9 cellular contexts compared by ENCODE assay signal in the genomic region with DNA sequence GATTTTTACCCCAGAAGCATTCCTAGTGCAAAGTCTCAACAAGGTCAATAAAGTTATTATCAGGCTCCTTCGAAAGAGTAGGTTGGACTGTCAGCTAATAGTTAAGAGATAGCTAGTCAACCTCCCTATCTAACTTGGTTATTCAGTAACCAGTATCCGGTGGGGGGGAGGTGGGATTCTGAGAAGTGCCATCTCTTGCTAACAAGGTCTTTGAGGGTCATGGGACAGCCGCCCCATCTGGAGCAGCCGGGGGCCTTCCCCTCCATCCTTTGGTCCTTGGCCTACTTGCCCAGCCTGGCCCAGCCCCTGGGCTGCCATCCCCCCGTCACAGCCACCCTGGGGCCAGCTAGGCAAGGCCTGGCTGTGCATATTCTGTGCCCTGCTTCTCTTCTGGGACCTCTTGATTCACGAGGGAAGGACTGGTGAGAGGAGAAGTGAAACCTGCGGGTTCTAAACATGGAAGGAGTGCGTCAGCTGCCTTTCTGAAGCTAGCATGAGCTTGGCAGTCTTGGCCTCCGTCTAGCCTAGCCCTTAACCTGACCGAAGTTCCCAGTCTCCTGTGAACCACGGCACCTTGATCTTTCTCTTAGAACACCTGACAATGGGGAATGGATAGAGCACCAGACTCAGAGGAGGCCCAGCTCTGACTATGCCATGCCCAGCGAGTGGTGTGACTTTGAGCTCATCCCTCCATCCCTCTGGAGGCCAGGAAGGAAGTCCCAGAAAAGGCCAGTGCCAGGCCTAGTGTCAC. TPM values are rescaled to one million over a fixed set of nuclear protein-coding genes. Genes with fewer than 3 reads are reported as not detected.
DNase-seq lines count a peak whose midpoint lies in the region; ATAC-seq, FAIRE-seq and TF ChIP-seq lines count a peak whose summit lies in the region.
"Had no signal": no experiment of that assay in that cellular context is flagged by ENCODE, and none has a peak within 500 bp of the region (broad histone marks: within the 10 kb centered on the region; RNA-seq: fewer than 3 reads in every experiment).

No MANE protein-coding gene starts in this region.

- no TSS peak for BruUV-seq in K562 (replicated peaks; lab: Mats Ljungman, UMichigan)

- no peak overlapping the region for H3K27ac ChIP-seq in K562 (ENCODE audit: extremely low read depth, low read depth, low read length)

- H3K9me1 ChIP-seq in K562 (ENCODE audit: control insufficient read depth, insufficient read depth, low read length): peaks cover 5% of the 10 kb centered on the region

- H3K27me3 Mint-ChIP-seq in activated T-cell treated with anti-CD3 and anti-CD28 coated beads, Interleukin-2, amount 50 U/mL, for 24 hours: peaks cover 43% of the 10 kb centered on the region

- TF ChIP-seq EP300 in K562 (IDR thresholded peaks at IDR 0.05; ENCODE audit: low read length): no peak

- TF ChIP-seq POLR2A in K562 (conservative IDR thresholded peaks at IDR 0.05): no peak

- TF ChIP-seq CTCF in K562 (IDR thresholded peaks at IDR 0.05 in 2 of 3, conservative IDR thresholded peaks at IDR 0.05 in 1 of 3; ENCODE audit: insufficient read depth in 2 of 3, low read depth in 1 of 3, low read length in 3 of 3): no peak

- H2AFZ ChIP-seq in K562 (ENCODE audit: low read depth, low read length): no peak overlapping the region

- POLR2A ChIA-PET in K562 (lab: Yijun Ruan, JAX): no interaction called here

- intact Hi-C loops in K562 (cut with micrococcal nuclease): no loop called here

- H3K9ac ChIP-seq in K562 (ENCODE audit: insufficient read depth in 1 of 2, low read depth in 2 of 2, low read length in 2 of 2): no peak overlapping the region

- no peaks in the 10 kb centered on the region for H3K9me3 Mint-ChIP-seq in activated T-cell treated with anti-CD3 and anti-CD28 coated beads, Interleukin-2, amount 50 U/mL, for 24 hours
- H3K9me3 Mint-ChIP-seq: activated naive CD8-positive, alpha-beta T cell treated with anti-CD3 and anti-CD28 coated beads, Interleukin-2, amount 10 ng/mL, durations not matched to agents 7 days and 5 days had no signal

- no peaks in the 10 kb centered on the region for H3K79me2 ChIP-seq in K562 (ENCODE audit: control insufficient read depth, insufficient read depth, low read length)

- in situ Hi-C loops in K562 (cut with MboI): no loop called here

- H3K27ac Mint-ChIP-seq in activated T-cell treated with anti-CD3 and anti-CD28 coated beads, Interleukin-2, amount 50 U/mL, for 24 hours: no peak overlapping the region
- H3K27ac Mint-ChIP-seq: activated naive CD8-positive, alpha-beta T cell treated with anti-CD3 and anti-CD28 coated beads, Interleukin-2, amount 10 ng/mL, durations not matched to agents 7 days and 5 days had no signal

- H3K27me3 ChIP-seq in K562 (ENCODE audit: control insufficient read depth in 2 of 2, insufficient read depth in 2 of 2, low read length in 2 of 2): no peaks in the 10 kb centered on the region

- 65% methylated on average over 10 of the region's 12 CpGs for WGBS in K562 (ENCODE audit: insufficient coverage, low coverage, missing lambda C conversion rate)

- ATAC-seq in HG03095 (IDR thresholded peaks at IDR 0.05; ENCODE audit: unreplicated experiment) (peak; percentile 81), K562 (no peak)

- TF ChIP-seq RAD21 in K562 (CRISPR knock-in tag; conservative IDR thresholded peaks at IDR 0.05 in 1 of 2, IDR thresholded peaks at IDR 0.05 in 1 of 2): no peak

- peaks cover 64 to 68% of the 10 kb centered on the region in 2 experiments for H3K4me1 ChIP-seq in K562 (replicated peaks in 1 of 2; ENCODE audit: control insufficient read depth in 2 of 2, insufficient read depth in 2 of 2, low read length in 2 of 2)

- H3K36me3 ChIP-seq in K562 (ENCODE audit: control insufficient read depth, insufficient read depth, low read length): no peaks in the 10 kb centered on the region

- DNase-seq in GM19240 (ENCODE audit: insufficient read length, low spot score): peak; percentile 79
- DNase-seq in K562 (ENCODE audit: extremely low read depth in 1 of 4, low spot score in 3 of 4): no peak
- DNase-seq in superior temporal gyrus (ENCODE audit: extremely low spot score): peak; percentile 30
- no peak for DNase-seq in T1000 (lab: John Stamatoyannopoulos, UW)
- no peak for DNase-seq in activated T-cell treated with anti-CD3 and anti-CD28 coated beads, Interleukin-2, amount 50 U/mL, for 24 hours
- no peak for DNase-seq in NCI-H1436 (lab: John Stamatoyannopoulos, UW)
- DNase-seq in DMS 273 treated with DMSO at 0.1 percent for 48 hours (lab: John Stamatoyannopoulos, UW): no peak
- DNase-seq: activated naive CD8-positive, alpha-beta T cell treated with anti-CD3 and anti-CD28 coated beads, Interleukin-2, amount 10 ng/mL, durations not matched to agents 7 days and 5 days had no signal

- no peak for FAIRE-seq in K562 (lab: Jason Lieb, UNC)

- no peak overlapping the region for H3K4me2 ChIP-seq in K562 (ENCODE audit: insufficient read depth, low read length)

- H4K20me1 ChIP-seq in K562 (replicated peaks; ENCODE audit: control insufficient read depth, insufficient read depth, low read length): no peaks in the 10 kb centered on the region

- H3K36me3 Mint-ChIP-seq in activated T-cell treated with anti-CD3 and anti-CD28 coated beads, Interleukin-2, amount 50 U/mL, for 24 hours (ENCODE audit: low read depth): no peaks in the 10 kb centered on the region
- H3K36me3 Mint-ChIP-seq: activated naive CD8-positive, alpha-beta T cell treated with anti-CD3 and anti-CD28 coated beads, Interleukin-2, amount 10 ng/mL, durations not matched to agents 7 days and 5 days had no signal

- H3K9me3 ChIP-seq in K562 (replicated peaks; ENCODE audit: control insufficient read depth, insufficient read depth, low read depth, low read length): no peaks in the 10 kb centered on the region

- H3K4me3 Mint-ChIP-seq in activated T-cell treated with anti-CD3 and anti-CD28 coated beads, Interleukin-2, amount 50 U/mL, for 24 hours: no peak overlapping the region
- H3K4me3 Mint-ChIP-seq: activated naive CD8-positive, alpha-beta T cell treated with anti-CD3 and anti-CD28 coated beads, Interleukin-2, amount 10 ng/mL, durations not matched to agents 7 days and 5 days had no signal

- H3K4me3 ChIP-seq in K562: no peak overlapping the region

- CTCF ChIA-PET in K562 (lab: Yijun Ruan, JAX; ENCODE audit: low intra/inter-chr PET ratio): no interaction called here

- H3K4me1 Mint-ChIP-seq in activated T-cell treated with anti-CD3 and anti-CD28 coated beads, Interleukin-2, amount 50 U/mL, for 24 hours (ENCODE audit: low read depth): peaks cover 11% of the 10 kb centered on the region

TF ChIP-seq in K562, 482 proteins besides CTCF, POLR2A, EP300 and RAD21 (continues in another document):
- TF ChIP-seq ZNF77 (CRISPR knock-in tag; IDR thresholded peaks at IDR 0.05) (no peak), ZNF79 (CRISPR knock-in tag; IDR thresholded peaks at IDR 0.05; ENCODE audit: low read depth) (no peak)
- TF ChIP-seq, protein P1, sequence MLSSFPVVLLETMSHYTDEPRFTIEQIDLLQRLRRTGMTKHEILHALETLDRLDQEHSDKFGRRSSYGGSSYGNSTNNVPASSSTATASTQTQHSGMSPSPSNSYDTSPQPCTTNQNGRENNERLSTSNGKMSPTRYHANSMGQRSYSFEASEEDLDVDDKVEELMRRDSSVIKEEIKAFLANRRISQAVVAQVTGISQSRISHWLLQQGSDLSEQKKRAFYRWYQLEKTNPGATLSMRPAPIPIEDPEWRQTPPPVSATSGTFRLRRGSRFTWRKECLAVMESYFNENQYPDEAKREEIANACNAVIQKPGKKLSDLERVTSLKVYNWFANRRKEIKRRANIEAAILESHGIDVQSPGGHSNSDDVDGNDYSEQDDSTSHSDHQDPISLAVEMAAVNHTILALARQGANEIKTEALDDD (IDR thresholded peaks at IDR 0.05): peak; percentile 87

RNA-seq across cellular contexts. Expression of a gene that starts 9.3 kb away (rescaled TPM):
- 2.5 and 4.6 TPM in 2 replicates for total RNA-seq in K562 (2011; cell fraction: chromatin; rRNA removed; ENCODE audit: low replicate concordance)
- total RNA-seq in K562 (2011; cell fraction: nucleolus; rRNA removed): 2.1 and 2.3 TPM in 2 replicates
- total RNA-seq in K562 (2011; cell fraction: nucleoplasm; rRNA removed): 2.1 and 2.3 TPM in 2 replicates
- total RNA-seq in K562 (2014; rRNA removed) (0.27 and 0.57 TPM in 2 replicates), K562 (2014; rRNA removed; fragmentation: Illumina TruSeq; extraction: Trizol) (0.45 and 0.47 TPM in 2 replicates), K562 (2015; rRNA removed; fragmentation: Illumina TruSeq; extraction: Trizol) (0.53 and 0.72 TPM in 2 replicates), K562 (2021) (0.58 and 0.71 TPM in 2 replicates)
- polyA plus RNA-seq in K562 (2011; rRNA removed) (0.70 and 0.96 TPM in 2 replicates), K562 (2014; fragmentation: Illumina TruSeq; extraction: Trizol) (0.40 and 0.52 TPM in 2 replicates), K562 (2014; fragmentation: Nextera tagmentation; extraction: Ambion mirVana) (under 1 TPM; 0.01 to 0.11 TPM), K562 (2014; rRNA removed) (1.0 and 1.2 TPM in 2 replicates)
- 0.50 and 1.1 TPM in 2 replicates for polyA plus RNA-seq in K562 (2011; cell fraction: cytosol; rRNA removed)
- polyA plus RNA-seq in K562 (2011; cell fraction: nucleus; rRNA removed): 4.2 and 6.1 TPM in 2 replicates
- 0.62 and 1.8 TPM in 2 replicates for polyA plus RNA-seq in K562 (2012)
- polyA minus RNA-seq in K562 (2011; rRNA and poly(A)+ RNA removed): 0.42 and 1.4 TPM in 2 replicates
- polyA minus RNA-seq in K562 (2011; cell fraction: cytosol; rRNA and poly(A)+ RNA removed): not detected in 2 replicates
- polyA minus RNA-seq in K562 (2011; cell fraction: nucleus; rRNA and poly(A)+ RNA removed): 1.9 and 2.2 TPM in 2 replicates

RNA-seq across cellular contexts. Expression of a gene that starts 39.0 kb away (rescaled TPM):
- 14.9 and 15.6 TPM in 2 replicates for total RNA-seq in K562 (2011; cell fraction: chromatin; rRNA removed; ENCODE audit: low replicate concordance)
- 11.4 and 16.0 TPM in 2 replicates for total RNA-seq in K562 (2011; cell fraction: nucleolus; rRNA removed)
- total RNA-seq in K562 (2011; cell fraction: nucleoplasm; rRNA removed): 20.0 and 24.9 TPM in 2 replicates
- 13.4 and 19.4 TPM in 2 replicates for total RNA-seq in K562 (2014; rRNA removed)
- total RNA-seq in K562 (2014; rRNA removed; fragmentation: Illumina TruSeq; extraction: Trizol): 26.9 and 28.7 TPM in 2 replicates
- 21.7 and 25.4 TPM in 2 replicates for total RNA-seq in K562 (2015; rRNA removed; fragmentation: Illumina TruSeq; extraction: Trizol)
- 15.9 and 17.2 TPM in 2 replicates for total RNA-seq in K562 (2021)
- 17.5 and 32.2 TPM in 2 replicates for polyA plus RNA-seq in K562 (2011; rRNA removed)
- polyA plus RNA-seq in K562 (2011; cell fraction: cytosol; rRNA removed): 17.6 and 22.3 TPM in 2 replicates
- polyA plus RNA-seq in K562 (2011; cell fraction: nucleus; rRNA removed): 36.4 and 50.8 TPM in 2 replicates
- polyA plus RNA-seq in K562 (2012): 23.1 and 29.3 TPM in 2 replicates
- polyA plus RNA-seq in K562 (2014; fragmentation: Illumina TruSeq; extraction: Trizol): 25.4 and 30.5 TPM in 2 replicates
- polyA plus RNA-seq in K562 (2014; fragmentation: Nextera tagmentation; extraction: Ambion mirVana): 10 to 100 TPM; 24.8 to 25.1 TPM
- 24.7 and 26.6 TPM in 2 replicates for polyA plus RNA-seq in K562 (2014; rRNA removed)
- polyA minus RNA-seq in K562 (2011; rRNA and poly(A)+ RNA removed): 8.5 and 11.0 TPM in 2 replicates
- polyA minus RNA-seq in K562 (2011; cell fraction: cytosol; rRNA and poly(A)+ RNA removed): 4.2 and 6.5 TPM in 2 replicates
- polyA minus RNA-seq in K562 (2011; cell fraction: nucleus; rRNA and poly(A)+ RNA removed): 11.8 and 13.7 TPM in 2 replicates

Comparison
In these comparisons a context has a peak if more than half of its experiments do, and no peak if none do; other contexts are left out.
1. DNase-seq: peak in GM19240 (single experiment) and superior temporal gyrus (single experiment); none in K562 (0 of 4), T1000 (single experiment), activated T-cell treated with anti-CD3 and anti-CD28 coated beads, Interleukin-2, amount 50 U/mL, for 24 hours (single experiment), NCI-H1436 (single experiment) and DMS 273 treated with DMSO at 0.1 percent for 48 hours (single experiment).